In the genomic region with DNA sequence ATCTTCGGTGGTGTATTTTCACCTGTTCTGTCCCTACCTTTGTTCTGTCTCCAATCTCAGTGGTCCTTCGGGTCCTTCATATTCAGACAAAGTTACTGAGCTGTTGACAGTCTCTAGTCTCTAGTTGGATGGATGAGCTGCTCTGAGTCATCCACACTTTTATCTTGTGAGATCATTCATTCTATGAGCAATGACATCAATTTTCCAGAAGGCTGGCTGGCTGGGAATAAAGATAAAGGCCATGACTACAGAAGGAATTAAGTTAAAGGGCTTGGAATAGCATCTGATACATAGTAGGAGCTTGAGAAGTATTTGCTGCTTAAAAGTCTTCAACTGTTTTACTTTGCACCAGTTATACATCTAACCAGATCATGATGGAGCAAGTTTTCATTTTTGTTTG, we compare ENCODE assay signal across 8 cellular contexts. TPM values are rescaled to one million over a fixed set of nuclear protein-coding genes. Genes with fewer than 3 reads are reported as not detected.
DNase-seq lines count a peak whose midpoint lies in the region; ATAC-seq and TF ChIP-seq lines count a peak whose summit lies in the region.
"Had no signal": no experiment of that assay in that cellular context is flagged by ENCODE, and none has a peak within 500 bp of the region (broad histone marks: within the 10 kb centered on the region; RNA-seq: fewer than 3 reads in every experiment).

No MANE protein-coding gene starts in this region.

- H3K4me1 ChIP-seq in GM23338 (ENCODE audit: insufficient read depth) (peaks cover 39% of the 10 kb centered on the region), Panc1 (ENCODE audit: control insufficient read depth, insufficient read depth, low read length) (no peaks in the 10 kb centered on the region), sigmoid colon (peaks cover 0 to 23% (median 20%) of the 10 kb centered on the region in 4 donors)

- POLR2A ChIA-PET in Panc1 (lab: Charles Lee) = no interaction called here

- H3K9me3 ChIP-seq in Panc1 (ENCODE audit: control insufficient read depth, insufficient read depth, low read depth, low read length) (no peaks in the 10 kb centered on the region), sigmoid colon (no peaks in the 10 kb centered on the region)

- in situ Hi-C loops in Panc1 (cut with HindIII; ENCODE audit: low pct_unique_long_range_greater_than_20kb, low sequenced_read_pairs) = no loop called here

- no peaks in the 10 kb centered on the region; the same call in 1 of the 2 replicates for H3F3A ChIP-seq in GM23338 (replicated peaks; ENCODE audit: low read depth)

- H2AFZ ChIP-seq in GM23338 = no peak overlapping the region

- H3K27me3 Mint-ChIP-seq in GM23338 (ENCODE audit: insufficient read depth, low read depth, poor library complexity) = peaks cover 7% of the 10 kb centered on the region
- H3K27me3 Mint-ChIP-seq in T-helper 2 cell treated with Interferon-gamma antibody and Interleukin-4, amounts not matched to agents 5 μg/mL and 100 μg/mL, for 36 hours (ENCODE audit: low read depth) = no peaks in the 10 kb centered on the region

- DNase-seq in GM23338 (ENCODE audit: low spot score) (no peak), Panc1 (ENCODE audit: low read depth, low spot score) (peak; percentile 61), fibroblast of peridontal ligament (ENCODE audit: extremely low read depth) (peak; percentile 82), sigmoid colon (no peak), NCI-H187 (lab: John Stamatoyannopoulos, UW) (no peak), hypothalamus (lab: John Stamatoyannopoulos, UW) (no peak)
- no peak for DNase-seq in T-helper 2 cell treated with Interferon-gamma antibody and Interleukin-4, amounts not matched to agents 5 μg/mL and 100 μg/mL, for 36 hours (ENCODE audit: low spot score)
- DNase-seq: NCI-H524 treated with DMSO at 0.1 percent for 48 hours had no signal

- CTCF ChIA-PET in Panc1 (lab: Charles Lee) = no interaction called here

- H3K79me2 ChIP-seq in GM23338 (replicated peaks; ENCODE audit: insufficient read depth) = peaks cover 75% of the 10 kb centered on the region

- ATAC-seq in GM23338 (no peak; the same call in 2 of the 3 replicates), Panc1 (peak; percentile 48; the same call in 1 of the 2 replicates)

- peak overlapping the region; percentile 68 for H3K4me3 Mint-ChIP-seq in GM23338
- H3K4me3 Mint-ChIP-seq in T-helper 2 cell treated with Interferon-gamma antibody and Interleukin-4, amounts not matched to agents 5 μg/mL and 100 μg/mL, for 36 hours = no peak overlapping the region

- H3K9me3 Mint-ChIP-seq in GM23338 = no peaks in the 10 kb centered on the region
- peaks cover 4% of the 10 kb centered on the region for H3K9me3 Mint-ChIP-seq in T-helper 2 cell treated with Interferon-gamma antibody and Interleukin-4, amounts not matched to agents 5 μg/mL and 100 μg/mL, for 36 hours

- TF ChIP-seq EP300 in sigmoid colon (IDR thresholded peaks at IDR 0.05) = no peak

- no peaks in the 10 kb centered on the region for H4K20me1 ChIP-seq in GM23338 (replicated peaks; ENCODE audit: insufficient read depth)

- TF ChIP-seq CTCF in GM23338 (conservative IDR thresholded peaks at IDR 0.05; ENCODE audit: low read depth in 2 of 2) = no peak
- no peak for TF ChIP-seq CTCF in Panc1 (IDR thresholded peaks at IDR 0.05)
- no peak for TF ChIP-seq CTCF in sigmoid colon (IDR thresholded peaks at IDR 0.05)

- 87 to 94% methylated on average over 2 of the region's 2 CpGs for WGBS in sigmoid colon, 2 donors

- H3K27me3 ChIP-seq in GM23338 (ENCODE audit: insufficient read depth) = no peaks in the 10 kb centered on the region
- no peaks in the 10 kb centered on the region for H3K27me3 ChIP-seq in Panc1 (ENCODE audit: control insufficient read depth, insufficient read depth, low read length)
- H3K27me3 ChIP-seq in sigmoid colon = no peaks in the 10 kb centered on the region

- TF ChIP-seq POLR2A in sigmoid colon (IDR thresholded peaks at IDR 0.05) = no peak

- H3K4me1 Mint-ChIP-seq in GM23338 = peaks cover 59% of the 10 kb centered on the region
- H3K4me1 Mint-ChIP-seq in T-helper 2 cell treated with Interferon-gamma antibody and Interleukin-4, amounts not matched to agents 5 μg/mL and 100 μg/mL, for 36 hours (ENCODE audit: low read depth) = peaks cover 5% of the 10 kb centered on the region

- no peaks in the 10 kb centered on the region for H3K9me2 ChIP-seq in GM23338 (ENCODE audit: insufficient read depth)

- H3K4me2 ChIP-seq in GM23338 = peak overlapping the region; percentile 22

- H3K27ac Mint-ChIP-seq in GM23338 = peak overlapping the region; percentile 98
- H3K27ac Mint-ChIP-seq in T-helper 2 cell treated with Interferon-gamma antibody and Interleukin-4, amounts not matched to agents 5 μg/mL and 100 μg/mL, for 36 hours = no peak overlapping the region

- H3K4me3 ChIP-seq in GM23338 = no peak overlapping the region
- no peak overlapping the region; a peak in 1 of 4 replicates for H3K4me3 ChIP-seq in Panc1 (ENCODE audit: low read depth in 2 of 2, low read length in 2 of 2)
- H3K4me3 ChIP-seq in sigmoid colon = no peak overlapping the region

- H3K36me3 ChIP-seq in GM23338 (ENCODE audit: insufficient read depth) (no peaks in the 10 kb centered on the region), Panc1 (ENCODE audit: control insufficient read depth, insufficient read depth, low read length) (no peaks in the 10 kb centered on the region), sigmoid colon (no peaks in the 10 kb centered on the region)

- H3K36me3 Mint-ChIP-seq in GM23338 (ENCODE audit: low read depth) = peaks cover 22% of the 10 kb centered on the region; the same call in 2 of the 3 replicates
- H3K36me3 Mint-ChIP-seq in T-helper 2 cell treated with Interferon-gamma antibody and Interleukin-4, amounts not matched to agents 5 μg/mL and 100 μg/mL, for 36 hours (ENCODE audit: low read depth) = no peaks in the 10 kb centered on the region

- H3K27ac ChIP-seq in GM23338 (ENCODE audit: low read depth) (peak overlapping the region; percentile 86), Panc1 (ENCODE audit: low read length) (no peak overlapping the region), sigmoid colon (peak overlapping the region in 3 of 4 donors; percentile 1 to 54 (median 47))

- BruUV-seq in Panc1 (replicated peaks; lab: Mats Ljungman, UMichigan) = no TSS peak

- intact Hi-C loops in Panc1 (cut with micrococcal nuclease; ENCODE audit: unreplicated experiment) = no loop called here
- intact Hi-C loops in sigmoid colon (cut with DNase I) = no loop called here

TF ChIP-seq in GM23338, 12 proteins besides CTCF, POLR2A, EP300 and RAD21 (continues in another document):
- TF ChIP-seq CREB1 (CRISPR knock-in tag; IDR thresholded peaks at IDR 0.05; ENCODE audit: low read depth) = no peak

RNA-seq across cellular contexts. Expression of a gene that starts 43.1 kb away (rescaled TPM):
- 261 and 263 TPM in 2 replicates for total RNA-seq in GM23338 (2014; rRNA removed; shearing (Covaris generic))
- polyA plus RNA-seq in GM23338 (2016; fragmentation: Nextera tagmentation; extraction: Ambion mirVana) (344 and 356 TPM in 2 replicates), sigmoid colon (10 to 100 TPM in 1 of 3 donors, 1 to 10 TPM in 1, under 1 TPM in 1; 0.60 to 15.4 (median 1.2) TPM)
- total RNA-seq in Panc1 (2021; ENCODE audit: unreplicated experiment) (45.9 TPM), sigmoid colon (10 to 100 TPM in 1 of 4 donors, 1 to 10 TPM in 3; 6.1 to 10.5 (median 9.7) TPM)
- 12.0 TPM for polyA plus RNA-seq in Panc1 (2012; ENCODE audit: insufficient read length)

Comparison
In these comparisons a context has a peak if more than half of its experiments do, and no peak if none do; other contexts are left out.
1. DNase-seq: peak in Panc1 (single experiment) and fibroblast of peridontal ligament (single experiment); none in GM23338 (single experiment), sigmoid colon (single experiment), NCI-H187 (0 of 2), hypothalamus (0 of 51) and T-helper 2 cell treated with Interferon-gamma antibody and Interleukin-4, amounts not matched to agents 5 μg/mL and 100 μg/mL, for 36 hours (single experiment).